ENCODE assay signal across 24 cellular contexts in genomic region chr11:121347805-121348204, GRCh38.
"Had no signal": no experiment of that assay in that cellular context is flagged by ENCODE, and none has a peak within 500 bp of the region (broad histone marks: within the 10 kb centered on the region; RNA-seq: fewer than 3 reads in every experiment).

No MANE protein-coding gene starts in this region.

- H3K27me3 ChIP-seq: cardiac muscle cell, Peyer's patch had no signal

- H3K27me3 Mint-ChIP-seq: activated CD4-positive, alpha-beta T cell treated with anti-CD3 and anti-CD28 coated beads for 36 hours; activated naive CD8-positive, alpha-beta T cell treated with anti-CD3 and anti-CD28 coated beads for 36 hours; activated T-helper 17 cell treated with anti-CD3 and anti-CD28 coated beads, Interleukin-2, amount 50 U/mL, for 72 hours had no signal

- H3K27ac Mint-ChIP-seq: activated CD4-positive, alpha-beta memory T cell treated with anti-CD3 and anti-CD28 coated beads, Interleukin-2, amount 10 ng/mL, durations not matched to agents 7 days and 5 days; activated CD4-positive, alpha-beta T cell treated with anti-CD3 and anti-CD28 coated beads for 36 hours; activated naive CD4-positive, alpha-beta T cell treated with anti-CD3 and anti-CD28 coated beads, Interleukin-2, amount 10 ng/mL, durations not matched to agents 7 days and 5 days; activated naive CD8-positive, alpha-beta T cell treated with anti-CD3 and anti-CD28 coated beads for 36 hours; activated T-helper 17 cell treated with anti-CD3 and anti-CD28 coated beads, Interleukin-2, amount 50 U/mL, for 72 hours had no signal

- H3K4me3 ChIP-seq: cardiac muscle cell, Peyer's patch had no signal

- H3K36me3 Mint-ChIP-seq: activated naive CD4-positive, alpha-beta T cell treated with anti-CD3 and anti-CD28 coated beads, Interleukin-2, amount 10 ng/mL, durations not matched to agents 7 days and 5 days; activated naive CD8-positive, alpha-beta T cell treated with anti-CD3 and anti-CD28 coated beads for 36 hours had no signal

- DNase-seq: activated CD4-positive, alpha-beta memory T cell treated with anti-CD3 and anti-CD28 coated beads, Interleukin-2, amount 10 ng/mL, durations not matched to agents 7 days and 5 days; activated CD4-positive, alpha-beta T cell treated with anti-CD3 and anti-CD28 coated beads for 36 hours; activated CD4-positive, alpha-beta T cell treated with anti-CD3 and anti-CD28 coated beads, Interleukin-2, amount 50 U/mL, for 1 hour; activated gamma-delta T cell treated with Interleukin-2 at 50 U/mL for 16 hours; activated naive CD4-positive, alpha-beta T cell treated with anti-CD3 and anti-CD28 coated beads, Interleukin-2, amount 10 ng/mL, durations not matched to agents 7 days and 5 days; activated naive CD8-positive, alpha-beta T cell treated with anti-CD3 and anti-CD28 coated beads for 36 hours; activated T-cell treated with anti-CD3 and anti-CD28 coated beads for 4 hours; activated T-cell treated with anti-CD3 and anti-CD28 coated beads, Interleukin-2, amount 50 U/mL, for 48 hours; brain microvascular endothelial cell; NCI-H1092 treated with DMSO at 0.1 percent for 48 hours; NCI-H1417 treated with DMSO at 0.1 percent for 48 hours; NCI-H187; NCI-H2081; NCI-H446; NCI-H524; NK-92 treated with Interleukin-12 subunit alpha and Interleukin-12 subunit beta, amount 100 ng/mL, for 24 hours; Peyer's patch; SHP77 treated with DMSO at 0.1 percent for 48 hours; T-helper 1 cell; WERI-Rb-1 had no signal

- H3K4me1 Mint-ChIP-seq: activated CD4-positive, alpha-beta T cell treated with anti-CD3 and anti-CD28 coated beads for 36 hours had no signal

- H3K4me3 Mint-ChIP-seq: activated CD4-positive, alpha-beta memory T cell treated with anti-CD3 and anti-CD28 coated beads, Interleukin-2, amount 10 ng/mL, durations not matched to agents 7 days and 5 days; activated CD4-positive, alpha-beta T cell treated with anti-CD3 and anti-CD28 coated beads for 36 hours; activated naive CD4-positive, alpha-beta T cell treated with anti-CD3 and anti-CD28 coated beads, Interleukin-2, amount 10 ng/mL, durations not matched to agents 7 days and 5 days; activated naive CD8-positive, alpha-beta T cell treated with anti-CD3 and anti-CD28 coated beads for 36 hours; activated T-helper 17 cell treated with anti-CD3 and anti-CD28 coated beads, Interleukin-2, amount 50 U/mL, for 72 hours had no signal

- H3K27ac ChIP-seq: brain microvascular endothelial cell, cardiac muscle cell, KMS-11, Peyer's patch, RWPE1, WERI-Rb-1 had no signal

- H3K9ac ChIP-seq: KMS-11 had no signal

- H3K9me3 Mint-ChIP-seq: activated CD4-positive, alpha-beta memory T cell treated with anti-CD3 and anti-CD28 coated beads, Interleukin-2, amount 10 ng/mL, durations not matched to agents 7 days and 5 days; activated naive CD4-positive, alpha-beta T cell treated with anti-CD3 and anti-CD28 coated beads, Interleukin-2, amount 10 ng/mL, durations not matched to agents 7 days and 5 days; activated naive CD8-positive, alpha-beta T cell treated with anti-CD3 and anti-CD28 coated beads for 36 hours; activated T-helper 17 cell treated with anti-CD3 and anti-CD28 coated beads, Interleukin-2, amount 50 U/mL, for 72 hours had no signal

- H3K4me2 ChIP-seq: KMS-11 had no signal

- H3K36me3 ChIP-seq: brain microvascular endothelial cell, cardiac muscle cell, Peyer's patch, WERI-Rb-1 had no signal

- H3K9me3 ChIP-seq: Peyer's patch had no signal

- ATAC-seq: activated CD4-positive, alpha-beta T cell treated with anti-CD3 and anti-CD28 coated beads for 36 hours; activated T-helper 17 cell treated with anti-CD3 and anti-CD28 coated beads, Interleukin-2, amount 50 U/mL, for 72 hours had no signal
